ENCODE assay signal across 3 cellular contexts in genomic region chr1:37593726-37594125, GRCh38.
TF ChIP-seq lines count a peak whose summit lies in the region.

No MANE protein-coding gene starts in this region.

TF ChIP-seq in SK-N-SH, 30 proteins besides CTCF, POLR2A, EP300 and RAD21:
- TF ChIP-seq NRF1 (IDR thresholded peaks at IDR 0.05; ENCODE audit: low read depth, low read length): no peak
- no peak for TF ChIP-seq MXI1 (IDR thresholded peaks at IDR 0.05; ENCODE audit: low read depth, low read length)
- no peak for TF ChIP-seq MAX (IDR thresholded peaks at IDR 0.05; ENCODE audit: low read depth)
- TF ChIP-seq FOXM1 (IDR thresholded peaks at IDR 0.05; ENCODE audit: low read depth): no peak
- TF ChIP-seq TEAD4 (IDR thresholded peaks at IDR 0.05; ENCODE audit: borderline replicate concordance, insufficient read depth): no peak
- no peak for TF ChIP-seq SMC3 (IDR thresholded peaks at IDR 0.05; ENCODE audit: low read depth, low read length)
- TF ChIP-seq TAF1 (IDR thresholded peaks at IDR 0.05; ENCODE audit: borderline replicate concordance, low read depth, low read length): no peak
- no peak for TF ChIP-seq RCOR1 (IDR thresholded peaks at IDR 0.05; ENCODE audit: low read length)
- TF ChIP-seq USF1 (IDR thresholded peaks at IDR 0.05; ENCODE audit: borderline replicate concordance, low read depth): no peak
- no peak for TF ChIP-seq TCF12 (IDR thresholded peaks at IDR 0.05)
- no peak for TF ChIP-seq NFIC (IDR thresholded peaks at IDR 0.05; ENCODE audit: borderline replicate concordance)
- no peak for TF ChIP-seq JUND (IDR thresholded peaks at IDR 0.05)
- no peak for TF ChIP-seq GABPA (IDR thresholded peaks at IDR 0.05; ENCODE audit: low read depth)

TF ChIP-seq in SK-N-SH treated with all-trans-retinoic acid at 6 μM for 48 hours, 23 proteins besides CTCF, POLR2A, EP300 and RAD21:
- TF ChIP-seq BACH2 (CRISPR knock-in tag; IDR thresholded peaks at IDR 0.05; ENCODE audit: borderline replicate concordance) (no peak), RARB (CRISPR knock-in tag; IDR thresholded peaks at IDR 0.05) (no peak), ZNF565 (CRISPR knock-in tag; conservative IDR thresholded peaks at IDR 0.05; ENCODE audit: low read depth) (no peak), PATZ1 (CRISPR knock-in tag; IDR thresholded peaks at IDR 0.05; ENCODE audit: borderline replicate concordance) (no peak)

TF ChIP-seq in HEK293, 187 proteins besides CTCF, POLR2A, EP300 and RAD21:
- TF ChIP-seq ZNF600 (tag by site-specific recombination; IDR thresholded peaks at IDR 0.05) (no peak), SCRT2 (tag by site-specific recombination; IDR thresholded peaks at IDR 0.05) (peak; percentile 95), ZNF530 (tag by site-specific recombination; IDR thresholded peaks at IDR 0.05; ENCODE audit: low read depth) (no peak), SCRT1 (tag by site-specific recombination; IDR thresholded peaks at IDR 0.05; ENCODE audit: borderline replicate concordance) (peak; percentile 83)
TF ChIP-seq in HEK293: peak in this region for 2.
